1 cellular context compared by ENCODE assay signal in genomic region chr1:18175530-18176377, GRCh38.
TF ChIP-seq lines count a peak whose summit lies in the region.

No MANE protein-coding gene starts in this region.

TF ChIP-seq in WTC11, 78 proteins besides CTCF, POLR2A, EP300 and RAD21 (continued from another document):
- TF ChIP-seq ZNF532 (CRISPR knock-in tag; IDR thresholded peaks at IDR 0.05; ENCODE audit: borderline replicate concordance) (no peak), ATF3 (CRISPR knock-in tag; conservative IDR thresholded peaks at IDR 0.05) (no peak), ERG (CRISPR knock-in tag; IDR thresholded peaks at IDR 0.05) (no peak), NR3C1 (CRISPR knock-in tag; conservative IDR thresholded peaks at IDR 0.05; ENCODE audit: low read depth) (no peak), ZMAT4 (CRISPR knock-in tag; IDR thresholded peaks at IDR 0.05) (no peak), FOXK1 (CRISPR knock-in tag; IDR thresholded peaks at IDR 0.05) (0 out of 2 replicates have a peak, but pooled peaks have one; percentile 31), GTF2I (CRISPR knock-in tag; conservative IDR thresholded peaks at IDR 0.05) (peak; percentile 86), ZNF138 (CRISPR knock-in tag; conservative IDR thresholded peaks at IDR 0.05) (no peak)
